ENCODE assay signal across 27 cellular contexts in genomic region chr17:55820675-55821074, GRCh38.
"Had no signal": no experiment of that assay in that cellular context is flagged by ENCODE, and none has a peak within 500 bp of the region (broad histone marks: within the 10 kb centered on the region; RNA-seq: fewer than 3 reads in every experiment).

No MANE protein-coding gene starts in this region.

- H3K9me3 ChIP-seq: suprapubic skin, testis, thoracic aorta, thyroid gland, tibial artery, transverse colon, upper lobe of right lung, uterus, vagina had no signal

- H3K27me3 ChIP-seq: stomach, suprapubic skin, testis, thyroid gland, tibial artery, tibial nerve, transverse colon, upper lobe of left lung, upper lobe of right lung, uterus, vagina had no signal

- DNase-seq: stimulated activated CD4-positive, alpha-beta T cell treated with anti-CD3 and anti-CD28 coated beads, Interleukin-2, amount 100 ng/mL, for 48 hours; stimulated activated CD4-positive, alpha-beta T cell treated with anti-CD3 and anti-CD28 coated beads, Interleukin-4, amount 100 ng/mL, for 1 hour; stimulated activated CD4-positive, alpha-beta T cell treated with anti-CD3 and anti-CD28 coated beads, Interleukin-4, amount 100 ng/mL, for 24 hours; stimulated activated CD4-positive, alpha-beta T cell treated with anti-CD3 and anti-CD28 coated beads, Interleukin-4, amount 100 ng/mL, for 4 hours; stimulated activated CD8-positive, alpha-beta memory T cell treated with anti-CD3 and anti-CD28 coated beads, Interleukin-4, amount 100 ng/mL, for 48 hours; stimulated activated naive B cell treated with anti-CD40 and anti-IgM and Interleukin-4, amounts not matched to agents 10 μg/mL and 1 μg/mL and 100 μg/mL, for 72 hours; stimulated activated naive CD4-positive, alpha-beta T cell; stimulated activated naive CD4-positive, alpha-beta T cell treated with Interleukin-2 at 50 U/mL for 16 hours; stimulated activated naive CD8-positive, alpha-beta T cell treated with anti-CD3 and anti-CD28 coated beads, Interleukin-15, amount 100 ng/mL, for 72 hours; stimulated activated naive CD8-positive, alpha-beta T cell treated with anti-CD3 and anti-CD28 coated beads, Interleukin-15, Interleukin-2, amounts not matched to agents 100 U/mL and 50 U/mL, for 24 hours; stomach; substantia nigra; testis; thyroid gland; tibial artery; transverse colon; trophoblast cell; upper lobe of left lung; upper lobe of right lung; uterus had no signal

- FAIRE-seq: urothelium cell line had no signal

- ATAC-seq: stimulated activated effector memory CD8-positive, alpha-beta T cell treated with anti-CD3 and anti-CD28 coated beads, Interleukin-12 subunit alpha, Interleukin-12 subunit beta, amount 100 ng/mL, for 72 hours; stimulated activated memory B cell treated with anti-CD40 and anti-IgM and Interleukin-4, amounts not matched to agents 10 μg/mL and 1 μg/mL and 100 μg/mL, for 72 hours; stimulated activated naive B cell treated with anti-CD40 and anti-IgM and Interleukin-4, amounts not matched to agents 10 μg/mL and 1 μg/mL and 100 μg/mL, for 72 hours; stimulated activated naive CD8-positive, alpha-beta T cell treated with anti-CD3 and anti-CD28 coated beads, Interleukin-15, amount 100 ng/mL, for 72 hours; stimulated activated naive CD8-positive, alpha-beta T cell treated with anti-CD3 and anti-CD28 coated beads, Interleukin-15, Interleukin-2, amounts not matched to agents 100 U/mL and 50 U/mL, for 24 hours; upper lobe of right lung had no signal

- H3K36me3 ChIP-seq: stomach, suprapubic skin, thoracic aorta, thyroid gland, tibial artery, tibial nerve, transverse colon, upper lobe of left lung, upper lobe of right lung, uterus, vagina had no signal

- H3K4me3 ChIP-seq: stomach, suprapubic skin, testis, thoracic aorta, thyroid gland, tibial artery, tibial nerve, transverse colon, upper lobe of left lung, upper lobe of right lung, uterus, vagina had no signal

- H3K27ac ChIP-seq: stomach, suprapubic skin, testis, thoracic aorta, thyroid gland, tibial artery, tibial nerve, transverse colon, upper lobe of left lung, upper lobe of right lung, uterus, vagina had no signal

- H3K4me1 ChIP-seq: stomach, suprapubic skin, testis, thyroid gland, tibial artery, tibial nerve, transverse colon, upper lobe of left lung, upper lobe of right lung, uterus, vagina had no signal
